Comparison of ENCODE assay signal across 13 cellular contexts in the genomic region with DNA sequence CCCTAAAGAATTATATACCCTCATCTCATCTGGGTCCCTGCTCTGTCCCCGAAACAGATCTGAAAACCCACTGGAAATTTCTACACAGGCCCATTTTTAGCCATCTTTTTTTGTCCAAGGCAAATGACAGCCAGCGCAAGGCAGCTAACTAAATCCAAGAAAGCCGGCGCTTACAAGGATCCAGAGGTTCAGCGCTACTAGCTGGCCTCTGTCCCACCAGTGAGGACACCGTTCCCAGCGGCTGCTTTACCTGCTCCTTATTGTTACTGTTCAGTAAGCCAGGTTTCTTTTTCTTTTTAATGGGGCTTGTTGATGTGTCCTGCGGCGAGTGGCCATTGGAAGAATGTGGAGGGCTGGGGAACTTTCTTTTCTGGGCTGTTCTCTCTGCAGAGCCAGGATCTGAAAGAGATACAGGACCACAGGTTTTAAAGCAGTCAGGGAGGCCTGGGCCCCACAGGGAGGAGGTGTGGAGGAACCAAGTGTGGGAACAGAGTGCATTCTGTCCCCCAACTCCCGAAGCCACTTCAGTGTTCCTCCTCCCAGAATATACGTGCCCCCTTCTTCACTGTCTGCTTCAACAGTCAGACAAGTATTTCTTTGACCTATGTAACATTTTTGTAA. TPM values are rescaled to one million over a fixed set of nuclear protein-coding genes. Genes with fewer than 3 reads are reported as not detected.
DNase-seq lines count a peak whose midpoint lies in the region; ATAC-seq and TF ChIP-seq lines count a peak whose summit lies in the region.
"Had no signal": no experiment of that assay in that cellular context is flagged by ENCODE, and none has a peak within 500 bp of the region (broad histone marks: within the 10 kb centered on the region; RNA-seq: fewer than 3 reads in every experiment).

No MANE protein-coding gene starts in this region.

- DNase-seq in Right ventricle myocardium superior: no peak
- no peak for DNase-seq in cardiac septum (ENCODE audit: low spot score)
- no peak for DNase-seq in esophagus muscularis mucosa (ENCODE audit: extremely low spot score)
- DNase-seq in osteoblast (ENCODE audit: insufficient read length, low spot score, missing footprints): peak; percentile 62
- no peak for DNase-seq in upper lobe of right lung
- DNase-seq in MM.1S: no peak
- DNase-seq in stimulated activated CD4-positive, alpha-beta T cell treated with anti-CD3 and anti-CD28 coated beads, Interleukin-12 subunit alpha, Interleukin-12 subunit beta, amount 100 ng/mL, for 4 hours: no peak
- DNase-seq in stimulated activated CD4-positive, alpha-beta T cell treated with anti-CD3 and anti-CD28 coated beads, Interleukin-4, amount 100 ng/mL, for 4 hours: no peak
- DNase-seq: activated CD4-positive, alpha-beta T cell treated with anti-CD3 and anti-CD28 coated beads for 48 hours; activated effector memory CD4-positive, alpha-beta T cell treated with anti-CD3 and anti-CD28 coated beads, Interleukin-2, amount 50 U/mL, for 16 hours; NCI-H1436 treated with DMSO at 0.1 percent for 48 hours had no signal

- TF ChIP-seq CTCF in esophagus muscularis mucosa (IDR thresholded peaks at IDR 0.05) (no peak), osteoblast (IDR thresholded peaks at IDR 0.05; ENCODE audit: extremely low read depth, low read depth, low read length) (no peak), upper lobe of right lung (IDR thresholded peaks at IDR 0.05) (no peak), MM.1S (IDR thresholded peaks at IDR 0.05; ENCODE audit: low read length) (no peak)

- 73% methylated on average over 11 of the region's 11 CpGs for WGBS in esophagus muscularis mucosa

- no peak overlapping the region for H3K4me2 ChIP-seq in osteoblast (ENCODE audit: insufficient read depth, low read length)
- H3K4me2 ChIP-seq in MM.1S (ENCODE audit: low read depth, low read length): no peak overlapping the region

- H2AFZ ChIP-seq in osteoblast (ENCODE audit: low read length): peak overlapping the region; percentile 40
- no peak overlapping the region for H2AFZ ChIP-seq in MM.1S (ENCODE audit: low read length)
- H2AFZ ChIP-seq: parathyroid adenoma had no signal

- H3K9ac ChIP-seq in MM.1S (ENCODE audit: low read length): no peak overlapping the region
- H3K9ac ChIP-seq: parathyroid adenoma had no signal

- no peak for TF ChIP-seq POLR2A in esophagus muscularis mucosa (IDR thresholded peaks at IDR 0.05; ENCODE audit: low read depth)

- H4K20me1 ChIP-seq in osteoblast (ENCODE audit: insufficient read depth, low read length) (no peaks in the 10 kb centered on the region), MM.1S (ENCODE audit: insufficient read depth, low read length) (peaks cover 19% of the 10 kb centered on the region)

- H3K79me2 ChIP-seq in osteoblast (ENCODE audit: insufficient read depth, low read length): peaks cover 74% of the 10 kb centered on the region
- peaks cover 96% of the 10 kb centered on the region for H3K79me2 ChIP-seq in MM.1S (ENCODE audit: low read length)

- TF ChIP-seq EP300 in esophagus muscularis mucosa (IDR thresholded peaks at IDR 0.05): no peak

- peaks cover 29 to 82% (median 80%) of the 10 kb centered on the region in 4 donors for H3K4me1 ChIP-seq in esophagus muscularis mucosa
- H3K4me1 ChIP-seq in osteoblast (ENCODE audit: insufficient read depth, low read length): peaks cover 12% of the 10 kb centered on the region
- H3K4me1 ChIP-seq in upper lobe of right lung: peaks cover 27% of the 10 kb centered on the region
- no peaks in the 10 kb centered on the region for H3K4me1 ChIP-seq in MM.1S (ENCODE audit: low read length)

- H3K27ac ChIP-seq in esophagus muscularis mucosa (replicated peaks in 1 of 4) (peak overlapping the region; percentile 76 to 99 (median 96)), osteoblast (ENCODE audit: low read depth, low read length) (peak overlapping the region; percentile 63), upper lobe of right lung (peak overlapping the region; percentile 18), MM.1S (ENCODE audit: low read length) (no peak overlapping the region)
- H3K27ac ChIP-seq: parathyroid adenoma had no signal

- no peaks in the 10 kb centered on the region for H3K27me3 ChIP-seq in esophagus muscularis mucosa
- no peaks in the 10 kb centered on the region for H3K27me3 ChIP-seq in osteoblast (ENCODE audit: insufficient read depth, low read length)
- H3K27me3 ChIP-seq in upper lobe of right lung: no peaks in the 10 kb centered on the region
- no peaks in the 10 kb centered on the region for H3K27me3 ChIP-seq in MM.1S (replicated peaks; ENCODE audit: insufficient read depth, low read length)
- H3K27me3 ChIP-seq: tibial nerve had no signal

- ATAC-seq in Right ventricle myocardium superior (ENCODE audit: poor library complexity) (peak; percentile 17), upper lobe of right lung (no peak)

- H3K9me2 ChIP-seq in MM.1S (replicated peaks; ENCODE audit: insufficient read depth, low read length): no peaks in the 10 kb centered on the region

- H3K36me3 ChIP-seq in esophagus muscularis mucosa (peaks cover 9 to 61% (median 38%) of the 10 kb centered on the region in 4 donors), osteoblast (ENCODE audit: insufficient read depth, low read length) (peaks cover 30% of the 10 kb centered on the region), upper lobe of right lung (peaks cover 34% of the 10 kb centered on the region), MM.1S (replicated peaks; ENCODE audit: insufficient read depth, low read length) (peaks cover 6% of the 10 kb centered on the region; the same call in 1 of the 2 replicates)

- intact Hi-C loops in Right ventricle myocardium superior (cut with DNase I) (no loop called here), cardiac septum (cut with DNase I) (loop anchor here (5.0 kb wide), 1 partner anchor 33 kb away; no protein-coding TSS in a partner anchor), esophagus muscularis mucosa (cut with DNase I) (no loop called here), upper lobe of right lung (cut with DNase I) (no loop called here)

- H3F3A ChIP-seq in MM.1S (ENCODE audit: insufficient read depth, low read length): no peaks in the 10 kb centered on the region

- H3K9me3 ChIP-seq in esophagus muscularis mucosa (no peaks in the 10 kb centered on the region), osteoblast (ENCODE audit: low read depth, low read length) (no peaks in the 10 kb centered on the region), upper lobe of right lung (no peaks in the 10 kb centered on the region), MM.1S (replicated peaks; ENCODE audit: insufficient read depth, low read length) (no peaks in the 10 kb centered on the region)
- H3K9me3 ChIP-seq: tibial nerve had no signal

- H3K4me3 ChIP-seq in esophagus muscularis mucosa (no peak overlapping the region), osteoblast (ENCODE audit: insufficient read depth, low read length) (no peak overlapping the region), upper lobe of right lung (no peak overlapping the region), MM.1S (ENCODE audit: low read length) (no peak overlapping the region)
- H3K4me3 ChIP-seq: tibial nerve had no signal

RNA-seq across cellular contexts. Expression of a gene that starts 46.6 kb away (rescaled TPM):
- 37.7 TPM for total RNA-seq in Right ventricle myocardium superior
- 25.7 TPM for total RNA-seq in cardiac septum
- total RNA-seq in esophagus muscularis mucosa: 10 to 100 TPM; 44.6 to 78.6 (median 65.8) TPM
- 13.6 and 18.8 TPM in 2 replicates for total RNA-seq in osteoblast
- total RNA-seq in upper lobe of right lung: 45.7 TPM
